In the genomic region with DNA sequence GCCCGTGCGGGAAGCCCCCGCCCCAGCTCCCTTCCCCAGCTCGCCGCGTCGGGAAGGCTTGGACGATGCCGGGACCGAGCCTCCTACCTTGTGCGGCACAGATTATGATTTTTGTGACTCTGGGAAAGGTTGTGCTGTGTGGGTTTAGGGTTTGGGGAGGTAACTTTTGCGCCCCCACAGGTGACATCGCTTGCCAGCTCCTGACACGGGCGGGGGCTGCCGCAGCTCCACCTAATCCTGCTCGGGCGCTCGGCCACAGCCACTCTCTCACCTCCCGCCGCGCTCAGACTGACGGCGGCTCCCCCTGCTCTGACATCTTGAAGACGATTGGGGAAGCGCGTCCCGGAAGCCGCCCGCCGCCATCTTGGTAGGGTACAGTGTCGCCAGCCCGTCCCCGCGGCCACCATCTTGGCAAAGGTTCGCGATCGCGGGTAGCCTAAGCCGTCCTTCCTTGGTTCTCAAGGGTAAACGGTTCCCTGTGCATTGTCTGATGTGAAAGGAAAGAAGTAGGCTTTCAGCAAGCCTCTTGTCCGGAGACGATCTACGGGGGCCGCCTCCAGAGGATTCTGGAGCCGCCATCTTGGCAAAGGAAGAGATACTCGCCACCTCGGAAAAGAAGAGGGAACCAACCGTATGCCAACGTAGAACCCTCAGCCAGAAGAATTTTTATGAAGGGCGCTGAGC, we compare ENCODE assay signal across 8 cellular contexts. TPM values are rescaled to one million over a fixed set of nuclear protein-coding genes. Genes with fewer than 3 reads are reported as not detected.
DNase-seq lines count a peak whose midpoint lies in the region; ATAC-seq, FAIRE-seq and TF ChIP-seq lines count a peak whose summit lies in the region.

No MANE protein-coding gene starts in this region.

- CTCF ChIA-PET in endothelial cell of umbilical vein (lab: Charles Lee), result interaction anchor here (0.7 to 2.8 kb wide), 26 partner anchors 138 to 785 kb away, joined by 3 to 35 read pairs (median 6); no protein-coding TSS in a partner anchor

- peaks cover 0 to 21% (median 4%) of the 10 kb centered on the region in 11 experiments; a peak in 8 of 22 replicates for H3K27me3 ChIP-seq in BLaER1 treated with 17β-estradiol and CSF1 and Interleukin-3, amounts not matched to agents 10 nM and 100 nM
- H3K27me3 ChIP-seq in endothelial cell of umbilical vein (ENCODE audit: control insufficient read depth in 2 of 2, insufficient read depth in 2 of 2, low read length in 2 of 2) (no peaks in the 10 kb centered on the region), mononuclear cell (ENCODE audit: insufficient read depth, low read length) (no peaks in the 10 kb centered on the region)

- H3K27ac ChIP-seq in BLaER1 treated with 17β-estradiol and CSF1 and Interleukin-3, amounts not matched to agents 10 nM and 100 nM, result peak overlapping the region; percentile 96 to 100 (median 99)
- H3K27ac ChIP-seq in endothelial cell of umbilical vein (ENCODE audit: insufficient read depth, low read depth, low read length), result peak overlapping the region; percentile 94

- peak in 1 of 2 donors; percentile 11 for TF ChIP-seq CTCF in endothelial cell of umbilical vein (IDR thresholded peaks at IDR 0.05; ENCODE audit: extremely low read depth in 1 of 2, insufficient read depth in 1 of 2, low read depth in 1 of 2, low read length in 2 of 2)

- POLR2A ChIA-PET in endothelial cell of umbilical vein (lab: Charles Lee), result interaction anchor here (0.5 to 0.6 kb wide), 3 partner anchors 94 to 490 kb away, joined by 3 to 4 read pairs (median 4); no protein-coding TSS in a partner anchor

- H3K79me2 ChIP-seq in endothelial cell of umbilical vein (ENCODE audit: control insufficient read depth, insufficient read depth, low read length), result peaks cover 25% of the 10 kb centered on the region

- H4K20me1 ChIP-seq in BLaER1 treated with 17β-estradiol and CSF1 and Interleukin-3, amounts not matched to agents 10 nM and 100 nM, result peaks cover 25 to 30% (median 27%) of the 10 kb centered on the region in 11 experiments
- no peaks in the 10 kb centered on the region for H4K20me1 ChIP-seq in endothelial cell of umbilical vein (replicated peaks; ENCODE audit: control insufficient read depth, extremely low read depth, insufficient read depth, low read length)

- FAIRE-seq in endothelial cell of umbilical vein (lab: Jason Lieb, UNC), result peak; percentile 26

- H3K9me3 ChIP-seq in BLaER1 treated with 17β-estradiol and CSF1 and Interleukin-3, amounts not matched to agents 10 nM and 100 nM (replicated peaks in 1 of 11), result no peaks in the 10 kb centered on the region
- H3K9me3 ChIP-seq in endothelial cell of umbilical vein (replicated peaks; ENCODE audit: control insufficient read depth, insufficient read depth, low read length) (no peaks in the 10 kb centered on the region), mononuclear cell (ENCODE audit: low read depth, low read length) (no peaks in the 10 kb centered on the region)

- H3K4me1 ChIP-seq in BLaER1 treated with 17β-estradiol and CSF1 and Interleukin-3, amounts not matched to agents 10 nM and 100 nM, result peaks cover under 1 to 17% (median 8%) of the 10 kb centered on the region in 10 experiments; a peak in 13 of 20 replicates
- peaks cover 27% of the 10 kb centered on the region for H3K4me1 ChIP-seq in endothelial cell of umbilical vein (ENCODE audit: control insufficient read depth, extremely low read depth, insufficient read depth, low read length)
- H3K4me1 ChIP-seq in mononuclear cell (ENCODE audit: insufficient read depth, low read length), result peaks cover 27% of the 10 kb centered on the region

- no peaks in the 10 kb centered on the region for H3K9me1 ChIP-seq in endothelial cell of umbilical vein (replicated peaks; ENCODE audit: control insufficient read depth, extremely low read depth, insufficient read depth, low read length)

- DNase-seq in NOMO-1 (lab: John Stamatoyannopoulos, UW; ENCODE audit: unreplicated experiment in 2 of 2), result peak; percentile 74 to 76
- DNase-seq in activated CD8-positive, alpha-beta memory T cell treated with anti-CD3 and anti-CD28 coated beads, Interleukin-2, amount 50 U/mL, for 4 hours, result peak; percentile 89
- DNase-seq in endothelial cell of umbilical vein (ENCODE audit: low read depth, low spot score), result peak; percentile 80
- peak; percentile 76 to 79 for DNase-seq in stimulated activated CD8-positive, alpha-beta memory T cell treated with anti-CD3 and anti-CD28 coated beads, Interleukin-2, amount 100 ng/mL, for 48 hours (ENCODE audit: low read depth in 2 of 2)

- peak overlapping the region; percentile 87 to 97 (median 95) for H3K4me2 ChIP-seq in BLaER1 treated with 17β-estradiol and CSF1 and Interleukin-3, amounts not matched to agents 10 nM and 100 nM
- peak overlapping the region; percentile 81 for H3K4me2 ChIP-seq in endothelial cell of umbilical vein (ENCODE audit: insufficient read depth, low read length)

- intact Hi-C loops in endothelial cell of umbilical vein (cut with micrococcal nuclease), result loop anchor here (2.0 to 10.0 kb wide), 3 partner anchors 190 to 786 kb away; no protein-coding TSS in a partner anchor

- no peak for TF ChIP-seq POLR2A in endothelial cell of umbilical vein (IDR thresholded peaks at IDR 0.05; ENCODE audit: low read depth, low read length)

- H3K4me3 ChIP-seq in BLaER1 treated with 17β-estradiol and CSF1 and Interleukin-3, amounts not matched to agents 10 nM and 100 nM, result peak overlapping the region; percentile 86 to 99 (median 96)
- H3K4me3 ChIP-seq in endothelial cell of umbilical vein (replicated peaks in 1 of 3; ENCODE audit: insufficient read depth in 1 of 3, low read depth in 1 of 3, low read length in 3 of 3) (peak overlapping the region; percentile 64 to 79 (median 70)), mononuclear cell (ENCODE audit: low read length) (peak overlapping the region; percentile 77)

- TSS peak; percentile 77 for BruUV-seq in endothelial cell of umbilical vein (replicated peaks; lab: Mats Ljungman, UMichigan)

- H3K36me3 ChIP-seq in BLaER1 treated with 17β-estradiol and CSF1 and Interleukin-3, amounts not matched to agents 10 nM and 100 nM, result peaks cover 3 to 11% (median 7%) of the 10 kb centered on the region in 11 experiments; a peak in 21 of 22 replicates
- no peaks in the 10 kb centered on the region for H3K36me3 ChIP-seq in endothelial cell of umbilical vein (ENCODE audit: control insufficient read depth in 2 of 2, extremely low read depth in 1 of 2, insufficient read depth in 2 of 2, low read length in 2 of 2)

- dilution Hi-C loops in endothelial cell of umbilical vein (cut with MboI; ENCODE audit: extremely low pct_ligation_motif_present, low sequenced_read_pairs), result no loop called here

- ATAC-seq in GM19372 (IDR thresholded peaks at IDR 0.05; ENCODE audit: low read depth, unreplicated experiment), result peak; percentile 32
- peak; percentile 28 for ATAC-seq in HG03521 (IDR thresholded peaks at IDR 0.05; ENCODE audit: unreplicated experiment)

- H2AFZ ChIP-seq in endothelial cell of umbilical vein (ENCODE audit: low read depth, low read length), result peak overlapping the region; percentile 99

- peak overlapping the region; percentile 92 to 99 (median 98) for H3K9ac ChIP-seq in BLaER1 treated with 17β-estradiol and CSF1 and Interleukin-3, amounts not matched to agents 10 nM and 100 nM
- H3K9ac ChIP-seq in endothelial cell of umbilical vein (replicated peaks; ENCODE audit: extremely low read depth, insufficient read depth, low read length), result peak overlapping the region; percentile 84

TF ChIP-seq in endothelial cell of umbilical vein, 7 proteins besides CTCF, POLR2A, EP300 and RAD21:
- TF ChIP-seq MYC (IDR thresholded peaks at IDR 0.05; ENCODE audit: low read depth, low read length) (no peak), EZH2 (IDR thresholded peaks at IDR 0.05; ENCODE audit: borderline replicate concordance, low read depth, low read length, severe bottlenecking) (no peak), GATA2 (IDR thresholded peaks at IDR 0.05; ENCODE audit: insufficient read depth, insufficient read length, low read depth, low read length) (no peak), JUN (IDR thresholded peaks at IDR 0.05; ENCODE audit: borderline replicate concordance, insufficient read depth, insufficient read length, low read depth) (no peak), FOS (IDR thresholded peaks at IDR 0.05; ENCODE audit: borderline replicate concordance, insufficient read depth, low read length) (no peak), POLR2AphosphoS5 (IDR thresholded peaks at IDR 0.05; ENCODE audit: insufficient read depth, low read depth, low read length) (no peak)
- TF ChIP-seq, protein P1, sequence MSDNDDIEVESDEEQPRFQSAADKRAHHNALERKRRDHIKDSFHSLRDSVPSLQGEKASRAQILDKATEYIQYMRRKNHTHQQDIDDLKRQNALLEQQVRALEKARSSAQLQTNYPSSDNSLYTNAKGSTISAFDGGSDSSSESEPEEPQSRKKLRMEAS (IDR thresholded peaks at IDR 0.05; ENCODE audit: insufficient read depth, insufficient read length), result no peak
TF ChIP-seq in endothelial cell of umbilical vein: peak in this region for 0.

RNA-seq across cellular contexts. Expression of a gene that starts 1.7 kb away (rescaled TPM):
- total RNA-seq in endothelial cell of umbilical vein (17.0 and 21.2 TPM in 2 replicates), mononuclear cell (168 TPM)
- 3.0 and 4.1 TPM in 2 replicates for polyA plus RNA-seq in endothelial cell of umbilical vein
- 5.4 and 5.5 TPM in 2 replicates for polyA plus RNA-seq in endothelial cell of umbilical vein (2011; cell fraction: cytosol; rRNA removed)
- 6.4 and 8.2 TPM in 2 replicates for polyA plus RNA-seq in endothelial cell of umbilical vein (2011; cell fraction: nucleus; rRNA removed)
- polyA plus RNA-seq in endothelial cell of umbilical vein (2012), result 11.5 and 15.6 TPM in 2 replicates
- 12.0 and 13.3 TPM in 2 replicates for polyA minus RNA-seq in endothelial cell of umbilical vein
- 50.7 TPM for polyA minus RNA-seq in endothelial cell of umbilical vein (2011; cell fraction: cytosol; rRNA and poly(A)+ RNA removed)
- polyA minus RNA-seq in endothelial cell of umbilical vein (2011; cell fraction: nucleus; rRNA and poly(A)+ RNA removed), result 20.7 and 29.0 TPM in 2 replicates

Comparison
In these comparisons a context has a peak if more than half of its experiments do, and no peak if none do; other contexts are left out.
1. Peak in every context shown above with its lines: DNase-seq, ATAC-seq, H3K4me3 ChIP-seq and H3K27ac ChIP-seq.